ENCODE assay signal across 9 cellular contexts in genomic region chr1:7885513-7886298, GRCh38. TPM values are rescaled to one million over a fixed set of nuclear protein-coding genes. Genes with fewer than 3 reads are reported as not detected.
A peak's percentile ranks its signal among the peaks of the same experiment; 100 is the strongest.
DNase-seq lines count a peak whose midpoint lies in the region; ATAC-seq, FAIRE-seq and TF ChIP-seq lines count a peak whose summit lies in the region.
"Had no signal": no experiment of that assay in that cellular context is flagged by ENCODE, and none has a peak within 500 bp of the region (broad histone marks: within the 10 kb centered on the region; RNA-seq: fewer than 3 reads in every experiment).

No MANE protein-coding gene starts in this region.

- H4K91ac ChIP-seq in H1 (replicated peaks; ENCODE audit: insufficient read length, low read length): no peak overlapping the region

- H3K9me3 ChIP-seq in GM23248 (ENCODE audit: low read depth) (no peaks in the 10 kb centered on the region), H1 (ENCODE audit: insufficient read depth in 2 of 2, low read depth in 1 of 2, low read length in 1 of 2) (no peaks in the 10 kb centered on the region; a peak in 1 of 4 replicates)

- no peak overlapping the region for H3K14ac ChIP-seq in H1 (ENCODE audit: insufficient read length)

- no peaks in the 10 kb centered on the region for H3F3A ChIP-seq in GM23248 (ENCODE audit: insufficient read depth)

- H3K4me1 ChIP-seq in GM23248 (ENCODE audit: insufficient read depth) (no peaks in the 10 kb centered on the region), H1 (replicated peaks in 1 of 4; ENCODE audit: control insufficient read depth in 3 of 4, insufficient read depth in 4 of 4, low read length in 3 of 4) (peaks cover 0 to 3% (median 0%) of the 10 kb centered on the region in 4 experiments; a peak in 2 of 7 replicates)

- no peak for TF ChIP-seq EP300 in H1 (IDR thresholded peaks at IDR 0.05; ENCODE audit: borderline replicate concordance in 1 of 2, low read depth in 2 of 2, low read length in 2 of 2)

- H3K23me2 ChIP-seq in H1 (ENCODE audit: low read depth, low read length): peaks cover 6% of the 10 kb centered on the region; the same call in 1 of the 2 replicates

- peak; percentile 11 for DNase-seq in GM23248
- DNase-seq in NCI-H69 (lab: John Stamatoyannopoulos, UW): peak; percentile 5
- DNase-seq in H1 (ENCODE audit: low read depth in 1 of 2, low spot score in 2 of 2): peak; percentile 97 to 100
- DNase-seq in stimulated activated CD4-positive, alpha-beta T cell treated with anti-CD3 and anti-CD28 coated beads, Interleukin-12 subunit alpha, Interleukin-12 subunit beta, amount 100 ng/mL, for 48 hours (ENCODE audit: low read depth in 2 of 3, low spot score in 1 of 3): peak; percentile 9 to 18 (median 14)
- DNase-seq in GM12891 (ENCODE audit: insufficient read length, low spot score): no peak
- DNase-seq in GM13977 (ENCODE audit: low spot score): no peak
- no peak for DNase-seq in occipital lobe (lab: John Stamatoyannopoulos, UW)

- H3K4me3 ChIP-seq in GM23248 (no peak overlapping the region), H1 (ENCODE audit: extremely low read depth in 1 of 4, insufficient read depth in 2 of 4, low read depth in 3 of 4, low read length in 4 of 4) (peak overlapping the region in 1 of 4 experiments; percentile 33; a peak in 2 of 8 replicates)

- H3K27ac ChIP-seq in GM23248 (no peak overlapping the region), H1 (ENCODE audit: low read depth, low read length) (no peak overlapping the region)

- no peak overlapping the region for H2BK12ac ChIP-seq in H1 (ENCODE audit: low read depth, low read length)

- no peak overlapping the region for H2BK20ac ChIP-seq in H1 (ENCODE audit: low read length)

- FAIRE-seq in H1 (lab: Jason Lieb, UNC): peak; percentile 58
- FAIRE-seq in GM12891 (lab: Jason Lieb, UNC): no peak
- FAIRE-seq: GM12892 had no signal

- TF ChIP-seq POLR2A in H1 (IDR thresholded peaks at IDR 0.05; ENCODE audit: control extremely low read depth in 1 of 2, low read depth in 2 of 2, low read length in 2 of 2): no peak
- no peak for TF ChIP-seq POLR2A in GM12891 (IDR thresholded peaks at IDR 0.05; ENCODE audit: low read depth, low read length)

- peak overlapping the region; percentile 71; the same call in 1 of the 2 replicates for H4K8ac ChIP-seq in H1 (ENCODE audit: extremely low read depth, insufficient read depth, low read length)

- POLR2A ChIA-PET in H1 (lab: Charles Lee; ENCODE audit: partially characterized antibody): interaction anchor here (0.5 to 0.6 kb wide), 2 partner anchors 12 to 16 kb away, joined by 3 to 4 read pairs; no protein-coding TSS in a partner anchor

- H2BK120ac ChIP-seq in H1 (replicated peaks; ENCODE audit: low read depth, low read length): no peak overlapping the region

- H3K79me1 ChIP-seq in H1 (ENCODE audit: low read depth, low read length): no peaks in the 10 kb centered on the region

- H3K9me2 ChIP-seq in GM23248 (ENCODE audit: insufficient read depth): no peaks in the 10 kb centered on the region

- H3K27me3 ChIP-seq in GM23248 (replicated peaks; ENCODE audit: insufficient read depth) (peaks cover 9% of the 10 kb centered on the region; the same call in 1 of the 2 replicates), H1 (replicated peaks in 1 of 4; ENCODE audit: control insufficient read depth in 3 of 4, extremely low read depth in 1 of 4, insufficient read depth in 3 of 4, low read length in 3 of 4) (no peaks in the 10 kb centered on the region)

- H3K9ac ChIP-seq in GM23248 (no peak overlapping the region), H1 (replicated peaks in 1 of 4; ENCODE audit: extremely low read depth in 1 of 4, low read depth in 3 of 4, low read length in 3 of 4) (no peak overlapping the region)

- no peak for ATAC-seq in HG02678 (IDR thresholded peaks at IDR 0.05; ENCODE audit: unreplicated experiment)

- no peak overlapping the region for H3K18ac ChIP-seq in H1 (ENCODE audit: extremely low read depth, low read length)

- no peak for TF ChIP-seq CTCF in H1 (IDR thresholded peaks at IDR 0.05; ENCODE audit: control extremely low read depth in 1 of 3, insufficient read depth in 1 of 3, low read depth in 1 of 3, low read length in 3 of 3)
- TF ChIP-seq CTCF in GM13977 (IDR thresholded peaks at IDR 0.05; ENCODE audit: extremely low read depth, insufficient read depth, missing control alignments): no peak

- H3K4ac ChIP-seq in H1 (replicated peaks; ENCODE audit: insufficient read length, low read depth, low read length): no peak overlapping the region

- TF ChIP-seq RAD21 in H1 (IDR thresholded peaks at IDR 0.05 in 1 of 2, conservative IDR thresholded peaks at IDR 0.05 in 1 of 2; ENCODE audit: low read depth in 2 of 2, low read length in 2 of 2): no peak

- H3K56ac ChIP-seq in H1 (replicated peaks; ENCODE audit: insufficient read length, low read depth, low read length): no peak overlapping the region

- no peak overlapping the region for H3K4me2 ChIP-seq in GM23248 (ENCODE audit: unreplicated experiment)
- H3K4me2 ChIP-seq in H1 (ENCODE audit: insufficient read depth in 1 of 2, low read depth in 2 of 2, low read length in 2 of 2): peak overlapping the region; percentile 11 to 20; a peak in 2 of 4 replicates

- in situ Hi-C loops in GM23248 (cut with MboI) (no loop called here), GM13977 (cut with MboI; ENCODE audit: low pct_unique_long_range_greater_than_20kb, low sequenced_read_pairs, unreplicated experiment) (no loop called here)

- CTCF ChIA-PET in H1 (lab: Charles Lee; ENCODE audit: partially characterized antibody): interaction anchor here (0.5 to 1.5 kb wide), 5 partner anchors 8 to 128 kb away, joined by 3 to 5 read pairs (median 3); no protein-coding TSS in a partner anchor

- WGBS in GM23248 (ENCODE audit: low coverage in 1 of 2, low lambda C conversion rate in 2 of 2, missing lambda C conversion rate in 2 of 2), 2 experiments: 17 to 21% methylated on average over 19 to 26 of the region's 26 CpGs
- WGBS in H1 (ENCODE audit: extremely low coverage in 1 of 2, insufficient coverage in 1 of 2, insufficient read length in 1 of 2, insufficient replicate concordance in 2 of 2, low coverage in 1 of 2, low lambda C conversion rate in 2 of 2, missing lambda C conversion rate in 1 of 2), 2 experiments: 58% methylated on average over 18 of the region's 26 CpGs; no CpG with 5 or more reads in 1 of the 2 experiments

- H4K20me1 ChIP-seq in GM23248 (ENCODE audit: insufficient read depth) (no peaks in the 10 kb centered on the region), H1 (replicated peaks in 1 of 2; ENCODE audit: control insufficient read depth in 1 of 2, insufficient read depth in 2 of 2, low read length in 2 of 2) (peaks cover 0 to 3% of the 10 kb centered on the region in 2 experiments)

- H2AFZ ChIP-seq in GM23248: no peak overlapping the region
- no peak overlapping the region for H2AFZ ChIP-seq in H1 (ENCODE audit: low read length)

- H3K36me3 ChIP-seq in GM23248 (ENCODE audit: low read depth) (no peaks in the 10 kb centered on the region), H1 (ENCODE audit: control insufficient read depth in 2 of 4, insufficient read depth in 4 of 4, low read length in 3 of 4) (no peaks in the 10 kb centered on the region)

- no peaks in the 10 kb centered on the region for H3K79me2 ChIP-seq in GM23248 (ENCODE audit: insufficient read depth)
- H3K79me2 ChIP-seq in H1 (ENCODE audit: control insufficient read depth in 1 of 2, insufficient read depth in 2 of 2, low read length in 2 of 2): no peaks in the 10 kb centered on the region

- no peak overlapping the region for H4K5ac ChIP-seq in H1 (ENCODE audit: insufficient read length, low read depth, low read length)

- H2BK5ac ChIP-seq in H1 (ENCODE audit: low read depth, low read length): no peak overlapping the region

- no peak overlapping the region for H3K23ac ChIP-seq in H1 (ENCODE audit: insufficient read length)

- H2BK15ac ChIP-seq in H1 (ENCODE audit: low read length): no peak overlapping the region

- no peak overlapping the region for H2AK5ac ChIP-seq in H1 (ENCODE audit: low read depth, low read length)

TF ChIP-seq in H1, 55 proteins besides CTCF, POLR2A, EP300 and RAD21 (continues in another document):
- no peak for TF ChIP-seq CHD1 (IDR thresholded peaks at IDR 0.05; ENCODE audit: low read depth, low read length)

TF ChIP-seq in GM12891, 5 proteins besides CTCF, POLR2A, EP300 and RAD21:
- no peak for TF ChIP-seq PAX5 (IDR thresholded peaks at IDR 0.05; ENCODE audit: insufficient read depth, low read length, severe bottlenecking)
- no peak for TF ChIP-seq POLR2AphosphoS5 (IDR thresholded peaks at IDR 0.05; ENCODE audit: low read depth, low read length)
- no peak for TF ChIP-seq TAF1 (IDR thresholded peaks at IDR 0.05; ENCODE audit: low read depth, low read length)
- no peak for TF ChIP-seq POU2F2 (IDR thresholded peaks at IDR 0.05; ENCODE audit: low read depth, low read length)
- TF ChIP-seq SPI1 (IDR thresholded peaks at IDR 0.05; ENCODE audit: low read depth, low read length): no peak

RNA-seq across cellular contexts. Expression of gene UTS2, which starts 32.8 kb away (rescaled TPM):
- total RNA-seq in GM23248 (2014; rRNA removed; shearing (Covaris generic)): not detected in 2 replicates
- polyA plus RNA-seq in GM23248 (2016; fragmentation: Nextera tagmentation; extraction: Ambion mirVana) (not detected in 2 replicates), H1 (2011; rRNA removed) (not detected in 2 replicates)
- total RNA-seq in H1 (2021; fragmentation: NEBNext Ultra II Directional; extraction: Animal tissue kit (Norgen Biotek cat#: 25700)): not detected in 2 replicates
- polyA plus RNA-seq in H1 (2011; cell fraction: cytosol; rRNA removed): not detected
- polyA plus RNA-seq in H1 (2011; cell fraction: nucleus; rRNA removed): not detected
- not detected in 4 replicates for polyA plus RNA-seq in H1 (2012, experiment 1 of 2)
- not detected for polyA plus RNA-seq in H1 (2012, experiment 2 of 2)
- polyA plus RNA-seq in H1 (2013, experiment 1 of 2): not detected
- polyA plus RNA-seq in H1 (2013, experiment 2 of 2): 0.02 TPM
- polyA minus RNA-seq in H1 (2011; rRNA and poly(A)+ RNA removed): not detected in 2 replicates
- not detected for polyA minus RNA-seq in H1 (2011; cell fraction: cytosol; rRNA and poly(A)+ RNA removed)
- polyA minus RNA-seq in H1 (2011; cell fraction: nucleus; rRNA and poly(A)+ RNA removed): not detected
- polyA plus RNA-seq in GM12891 (2012; ENCODE audit: low read depth, missing spikeins): not detected
- not detected for total RNA-seq in occipital lobe

RNA-seq across cellular contexts. Expression of gene TNFRSF9, which starts 54.9 kb away (rescaled TPM):
- 0.13 TPM in 1 of 2 replicates, not detected in the other for total RNA-seq in GM23248 (2014; rRNA removed; shearing (Covaris generic))
- not detected in 2 replicates for polyA plus RNA-seq in GM23248 (2016; fragmentation: Nextera tagmentation; extraction: Ambion mirVana)
- not detected in 2 replicates for total RNA-seq in H1 (2021; fragmentation: NEBNext Ultra II Directional; extraction: Animal tissue kit (Norgen Biotek cat#: 25700))
- polyA plus RNA-seq in H1 (2011; rRNA removed): not detected in 2 replicates
- not detected for polyA plus RNA-seq in H1 (2011; cell fraction: cytosol; rRNA removed)
- polyA plus RNA-seq in H1 (2011; cell fraction: nucleus; rRNA removed): not detected
- polyA plus RNA-seq in H1 (2012, experiment 1 of 2): 0.03 TPM in 1 of 4 replicates, not detected in the others
- polyA plus RNA-seq in H1 (2012, experiment 2 of 2): not detected
- polyA plus RNA-seq in H1 (2013, experiment 1 of 2): not detected
- polyA plus RNA-seq in H1 (2013, experiment 2 of 2): 0.02 TPM
- not detected in 2 replicates for polyA minus RNA-seq in H1 (2011; rRNA and poly(A)+ RNA removed)
- not detected for polyA minus RNA-seq in H1 (2011; cell fraction: cytosol; rRNA and poly(A)+ RNA removed)
- polyA minus RNA-seq in H1 (2011; cell fraction: nucleus; rRNA and poly(A)+ RNA removed): not detected
- 3.9 TPM for polyA plus RNA-seq in GM12891 (2012; ENCODE audit: low read depth, missing spikeins)
- total RNA-seq in occipital lobe: not detected

Comparison
In these comparisons a context has a peak if more than half of its experiments do, and no peak if none do; other contexts are left out.
1. DNase-seq: peak in GM23248 (single experiment), NCI-H69 (single experiment), H1 (2 of 2) and stimulated activated CD4-positive, alpha-beta T cell treated with anti-CD3 and anti-CD28 coated beads, Interleukin-12 subunit alpha, Interleukin-12 subunit beta, amount 100 ng/mL, for 48 hours (3 of 3); none in GM12891 (single experiment), GM13977 (single experiment) and occipital lobe (single experiment).